Comparison of ENCODE assay signal across 8 cellular contexts in the genomic region with DNA sequence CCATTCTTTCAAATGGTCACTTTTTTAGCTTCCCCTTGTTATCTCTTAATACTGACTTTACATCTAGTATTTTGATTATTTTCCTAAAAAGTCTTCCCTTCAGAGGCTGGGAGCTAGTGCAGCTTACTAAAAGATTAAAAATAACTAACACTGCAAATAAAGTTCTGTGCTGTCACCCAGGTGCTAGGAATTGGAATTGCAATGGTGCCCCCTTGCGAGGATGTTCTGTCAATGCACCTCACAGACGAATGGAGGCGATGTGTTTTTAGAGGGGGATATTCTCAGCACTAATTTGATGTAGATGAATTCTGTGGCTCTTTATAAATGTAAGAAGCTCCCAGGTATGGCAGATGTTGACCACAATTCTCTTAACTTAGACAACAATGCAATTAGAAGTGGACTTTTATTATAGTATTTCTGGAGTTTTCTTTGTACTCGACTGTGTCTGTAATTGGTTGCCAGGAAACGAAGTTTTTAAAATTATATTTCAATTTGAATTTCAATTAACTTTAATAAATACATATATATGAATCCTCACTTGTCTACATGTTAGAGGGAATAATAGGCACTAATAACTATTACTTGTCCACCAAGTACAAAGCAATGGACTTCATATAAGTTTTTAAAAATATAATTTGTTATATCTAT. TPM values are rescaled to one million over a fixed set of nuclear protein-coding genes. Genes with fewer than 3 reads are reported as not detected.
DNase-seq lines count a peak whose midpoint lies in the region; ATAC-seq, FAIRE-seq and TF ChIP-seq lines count a peak whose summit lies in the region.

No MANE protein-coding gene starts in this region.

- H3K9me3 Mint-ChIP-seq in activated B cell treated with CpG ODN at 0.5 μM for 24 hours = no peaks in the 10 kb centered on the region

- H3F3A ChIP-seq in Loucy (ENCODE audit: low read depth) = no peaks in the 10 kb centered on the region

- ATAC-seq in activated B cell treated with CpG ODN at 0.5 μM for 24 hours (ENCODE audit: low read depth) (peak; percentile 54), lower lobe of right lung (peak in 1 of 2 donors; percentile 58)

- POLR2A ChIA-PET in activated B cell treated with CpG ODN at 0.5 μM for 24 hours (lab: Charles Lee) = no interaction called here

- no peak for FAIRE-seq in H54 (lab: Jason Lieb, UNC)

- no peak overlapping the region for H2AFZ ChIP-seq in Loucy (ENCODE audit: low read length)

- no peak overlapping the region for H3K4me3 Mint-ChIP-seq in activated B cell treated with CpG ODN at 0.5 μM for 24 hours

- H3K4me2 ChIP-seq in Loucy (ENCODE audit: low read depth, low read length, poor library complexity, severe bottlenecking) = no peak overlapping the region

- DNase-seq in NCI-H2227 (lab: John Stamatoyannopoulos, UW; ENCODE audit: unreplicated experiment) (peak; percentile 6), NCI-H2227 treated with DMSO at 0.1 percent for 48 hours (lab: John Stamatoyannopoulos, UW) (no peak), H54 (ENCODE audit: insufficient read length, low spot score) (peak; percentile 7), activated B cell treated with CpG ODN at 0.5 μM for 24 hours (peak; percentile 15), dedifferentiated amniotic fluid mesenchymal stem cell (ENCODE audit: extremely low spot score) (peak; percentile 33), lower lobe of right lung (no peak)
- peak; percentile 11 for DNase-seq in stimulated activated CD8-positive, alpha-beta memory T cell treated with anti-CD3 and anti-CD28 coated beads, Interleukin-4, amount 100 ng/mL, for 24 hours (ENCODE audit: low read depth)

- H3K27ac Mint-ChIP-seq in activated B cell treated with CpG ODN at 0.5 μM for 24 hours = no peak overlapping the region

- no peaks in the 10 kb centered on the region for H3K4me1 ChIP-seq in Loucy (ENCODE audit: insufficient read depth, low read length, poor library complexity, severe bottlenecking)
- H3K4me1 ChIP-seq in lower lobe of right lung = no peaks in the 10 kb centered on the region

- no peaks in the 10 kb centered on the region for H3K9me2 ChIP-seq in Loucy (replicated peaks; ENCODE audit: low read depth, low read length)

- H3K79me2 ChIP-seq in Loucy (ENCODE audit: insufficient read depth, low read length) = no peaks in the 10 kb centered on the region

- H3K9me3 ChIP-seq in Loucy (ENCODE audit: insufficient read depth, low read depth, low read length) (no peaks in the 10 kb centered on the region), lower lobe of right lung (no peaks in the 10 kb centered on the region)

- H4K20me1 ChIP-seq in Loucy (ENCODE audit: insufficient read depth, low read length, poor library complexity, severe bottlenecking) = no peaks in the 10 kb centered on the region

- no peaks in the 10 kb centered on the region for H3K36me3 ChIP-seq in Loucy (ENCODE audit: insufficient read depth, low read length)
- H3K36me3 ChIP-seq in lower lobe of right lung = no peaks in the 10 kb centered on the region

- H3K4me3 ChIP-seq in Loucy (ENCODE audit: low read length, poor library complexity, severe bottlenecking) (no peak overlapping the region), lower lobe of right lung (no peak overlapping the region)

- intact Hi-C loops in activated B cell treated with CpG ODN at 0.5 μM for 24 hours (cut with micrococcal nuclease) = loop anchor here (1.0 to 5.0 kb wide), 4 partner anchors 975 to 1248 kb away; no protein-coding TSS in a partner anchor
- intact Hi-C loops in lower lobe of right lung (cut with DNase I) = no loop called here

- H3K9ac ChIP-seq in Loucy (ENCODE audit: low read depth, low read length, poor library complexity, severe bottlenecking) = no peak overlapping the region

- H3K4me1 Mint-ChIP-seq in activated B cell treated with CpG ODN at 0.5 μM for 24 hours = no peaks in the 10 kb centered on the region

- TF ChIP-seq CTCF in Loucy (conservative IDR thresholded peaks at IDR 0.05; ENCODE audit: low read length) = peak; percentile 98
- TF ChIP-seq CTCF in activated B cell treated with CpG ODN at 0.5 μM for 24 hours (IDR thresholded peaks at IDR 0.05) = peak; percentile 89
- peak; percentile 76 for TF ChIP-seq CTCF in lower lobe of right lung (IDR thresholded peaks at IDR 0.05)

- no peaks in the 10 kb centered on the region for H3K36me3 Mint-ChIP-seq in activated B cell treated with CpG ODN at 0.5 μM for 24 hours (ENCODE audit: low read depth)

- H3K27me3 ChIP-seq in Loucy (ENCODE audit: insufficient read depth, low read length, poor library complexity, severe bottlenecking) (no peaks in the 10 kb centered on the region), lower lobe of right lung (ENCODE audit: low read depth) (no peaks in the 10 kb centered on the region)

- H3K27me3 Mint-ChIP-seq in activated B cell treated with CpG ODN at 0.5 μM for 24 hours = no peaks in the 10 kb centered on the region

- no peak overlapping the region for H3K27ac ChIP-seq in lower lobe of right lung

- CTCF ChIA-PET in activated B cell treated with CpG ODN at 0.5 μM for 24 hours (lab: Charles Lee) = interaction anchor here (0.5 to 3.4 kb wide), 9 partner anchors 8 to 1768 kb away, joined by 3 to 30 read pairs (median 5); no protein-coding TSS in a partner anchor

- no peak for TF ChIP-seq POLR2A in H54 (IDR thresholded peaks at IDR 0.05; ENCODE audit: low read depth, low read length)

RNA-seq across cellular contexts. Expression of gene SMIM31, which starts 22.0 kb away (rescaled TPM):
- total RNA-seq in activated B cell treated with CpG ODN at 0.5 μM for 24 hours (not detected in 2 replicates), lower lobe of right lung (0.83 TPM)

Comparison
In these comparisons a context has a peak if more than half of its experiments do, and no peak if none do; other contexts are left out.
1. DNase-seq: peak in NCI-H2227 (single experiment), H54 (single experiment), activated B cell treated with CpG ODN at 0.5 μM for 24 hours (single experiment), dedifferentiated amniotic fluid mesenchymal stem cell (single experiment) and stimulated activated CD8-positive, alpha-beta memory T cell treated with anti-CD3 and anti-CD28 coated beads, Interleukin-4, amount 100 ng/mL, for 24 hours (single experiment); none in NCI-H2227 treated with DMSO at 0.1 percent for 48 hours (single experiment) and lower lobe of right lung (single experiment).
2. Peak in every context shown above with its lines, with median percentiles within 50 percentile points of each other: CTCF ChIP-seq.